Comparison of ENCODE assay signal across 1 cellular context in the genomic region with DNA sequence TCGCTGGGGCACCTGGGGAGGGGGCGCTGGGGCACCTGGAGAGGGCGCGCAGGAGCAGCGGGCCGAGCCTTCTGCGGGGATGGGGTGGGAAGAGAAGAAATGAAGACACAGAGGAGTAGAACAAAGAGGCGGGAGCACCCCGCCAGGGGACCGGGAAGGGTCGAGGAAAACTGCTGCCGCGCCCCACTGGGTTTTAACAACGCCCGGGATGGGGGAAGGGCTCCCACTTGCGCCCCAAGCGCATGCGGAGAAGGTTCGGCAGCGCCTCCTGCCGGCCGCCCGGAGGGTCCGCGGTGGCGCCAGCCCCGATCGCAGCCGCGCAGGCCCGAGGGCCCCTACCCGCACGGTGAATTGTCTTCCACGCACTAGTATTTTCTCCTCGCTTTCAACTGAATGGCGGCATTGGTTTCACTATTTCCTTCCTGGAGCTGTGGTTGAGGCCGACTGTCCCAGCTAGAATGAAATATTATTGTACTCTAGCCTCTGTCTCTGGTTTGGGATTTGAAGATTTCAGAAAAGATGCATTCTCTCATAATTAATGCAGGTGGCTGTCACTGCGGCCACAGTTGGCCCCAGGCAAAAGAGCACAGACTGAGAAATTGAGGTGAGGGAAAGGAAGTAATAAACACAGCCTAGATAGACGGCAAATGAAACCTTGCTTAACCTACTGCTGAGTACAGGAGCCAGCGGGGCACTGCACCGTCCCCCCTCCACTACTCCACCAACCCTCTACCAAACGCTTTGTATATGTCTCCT.
TF ChIP-seq lines count a peak whose summit lies in the region.

No MANE protein-coding gene starts in this region.

TF ChIP-seq in K562, 482 proteins besides CTCF, POLR2A, EP300 and RAD21 (continued from another document and continues in another):
- no peak for TF ChIP-seq POLR2H (tag; IDR thresholded peaks at IDR 0.05; ENCODE audit: low read depth)
- no peak for TF ChIP-seq CBX8 (IDR thresholded peaks at IDR 0.05; ENCODE audit: borderline replicate concordance, extremely low read depth, low read depth, low read length, poor library complexity, severe bottlenecking)
- TF ChIP-seq ZNF699 (CRISPR knock-in tag; IDR thresholded peaks at IDR 0.05; ENCODE audit: insufficient replicate concordance), result no peak
- no peak for TF ChIP-seq MITF (IDR thresholded peaks at IDR 0.05)
- TF ChIP-seq E2F5 (CRISPR knock-in tag; IDR thresholded peaks at IDR 0.05), result no peak
- TF ChIP-seq POLR2G (IDR thresholded peaks at IDR 0.05; ENCODE audit: low read depth, low read length), result peak; percentile 63
- no peak for TF ChIP-seq ZKSCAN8 (CRISPR knock-in tag; IDR thresholded peaks at IDR 0.05)
- TF ChIP-seq COPS2 (conservative IDR thresholded peaks at IDR 0.05), result no peak
- TF ChIP-seq THRAP3 (IDR thresholded peaks at IDR 0.05; ENCODE audit: borderline replicate concordance), result no peak
- TF ChIP-seq ETS2 (tag; IDR thresholded peaks at IDR 0.05; ENCODE audit: borderline replicate concordance, poor library complexity, severe bottlenecking), result no peak
- no peak for TF ChIP-seq CSDE1 (IDR thresholded peaks at IDR 0.05)
- TF ChIP-seq MTA3 (IDR thresholded peaks at IDR 0.05; ENCODE audit: borderline replicate concordance), result peak; percentile 67; the same call in 1 of the 2 replicates
- no peak for TF ChIP-seq FOXA3 (CRISPR knock-in tag; conservative IDR thresholded peaks at IDR 0.05 in 1 of 2, IDR thresholded peaks at IDR 0.05 in 1 of 2)
- no peak for TF ChIP-seq IRF2 (CRISPR knock-in tag; IDR thresholded peaks at IDR 0.05)
- TF ChIP-seq BMI1 (IDR thresholded peaks at IDR 0.05; ENCODE audit: low read length), result no peak
- TF ChIP-seq ZNF133 (CRISPR knock-in tag; IDR thresholded peaks at IDR 0.05), result no peak
- no peak for TF ChIP-seq ATF6 (CRISPR knock-in tag; IDR thresholded peaks at IDR 0.05)
- no peak for TF ChIP-seq NCOR1 (IDR thresholded peaks at IDR 0.05)
- no peak for TF ChIP-seq SP2 (IDR thresholded peaks at IDR 0.05; ENCODE audit: extremely low read depth, low read depth, low read length, poor library complexity, severe bottlenecking)
- no peak for TF ChIP-seq HDAC1 (IDR thresholded peaks at IDR 0.05)
- TF ChIP-seq E2F4 (CRISPR knock-in tag; IDR thresholded peaks at IDR 0.05; ENCODE audit: low read depth), result no peak
- TF ChIP-seq ZNF354B (CRISPR knock-in tag; IDR thresholded peaks at IDR 0.05), result no peak
- TF ChIP-seq MEF2D (tag; conservative IDR thresholded peaks at IDR 0.05; ENCODE audit: low read depth), result no peak
- TF ChIP-seq ZFP1 (CRISPR knock-in tag; IDR thresholded peaks at IDR 0.05), result no peak
- no peak for TF ChIP-seq KAT2B (IDR thresholded peaks at IDR 0.05; ENCODE audit: low read depth, low read length)
- no peak for TF ChIP-seq MAFG (tag; conservative IDR thresholded peaks at IDR 0.05)
- no peak for TF ChIP-seq ZNF347 (CRISPR knock-in tag; IDR thresholded peaks at IDR 0.05; ENCODE audit: low read depth)
- no peak for TF ChIP-seq NFIX (CRISPR knock-in tag; IDR thresholded peaks at IDR 0.05; ENCODE audit: low read depth)
- TF ChIP-seq TAF1 (IDR thresholded peaks at IDR 0.05; ENCODE audit: control insufficient read depth, extremely low read depth, insufficient read depth, low read length, severe bottlenecking), result no peak
- no peak for TF ChIP-seq HSF4 (CRISPR knock-in tag; IDR thresholded peaks at IDR 0.05; ENCODE audit: borderline replicate concordance)
- no peak for TF ChIP-seq MAFK (IDR thresholded peaks at IDR 0.05; ENCODE audit: low read length)
- no peak for TF ChIP-seq NCOA6 (IDR thresholded peaks at IDR 0.05)
- no peak for TF ChIP-seq ZEB2 (IDR thresholded peaks at IDR 0.05)
- TF ChIP-seq DMBX1 (CRISPR knock-in tag; IDR thresholded peaks at IDR 0.05; ENCODE audit: borderline replicate concordance), result no peak
- TF ChIP-seq, protein P1, sequence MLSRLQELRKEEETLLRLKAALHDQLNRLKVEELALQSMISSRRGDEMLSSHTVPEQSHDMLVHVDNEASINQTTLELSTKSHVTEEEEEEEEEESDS (CRISPR knock-in tag; IDR thresholded peaks at IDR 0.05), result no peak
- TF ChIP-seq ZFPM2 (CRISPR knock-in tag; IDR thresholded peaks at IDR 0.05), result no peak
- TF ChIP-seq ZNF644 (tag; IDR thresholded peaks at IDR 0.05; ENCODE audit: low read depth), result no peak
- TF ChIP-seq BRCA1 (IDR thresholded peaks at IDR 0.05), result no peak
- TF ChIP-seq BRCA1 (CRISPR knock-in tag; IDR thresholded peaks at IDR 0.05), result 0 out of 2 replicates have a peak, but pooled peaks have one; percentile 67
- no peak for TF ChIP-seq ZNF77 (CRISPR knock-in tag; IDR thresholded peaks at IDR 0.05)
- no peak for TF ChIP-seq IFI16 (CRISPR knock-in tag; IDR thresholded peaks at IDR 0.05)
- 0 out of 2 replicates have a peak, but pooled peaks have one; percentile 15 for TF ChIP-seq TOE1 (IDR thresholded peaks at IDR 0.05; ENCODE audit: borderline replicate concordance)
- TF ChIP-seq TOE1 (CRISPR knock-in tag; IDR thresholded peaks at IDR 0.05; ENCODE audit: borderline replicate concordance, low read depth), result no peak
- TF ChIP-seq ZNF589 (CRISPR knock-in tag; IDR thresholded peaks at IDR 0.05; ENCODE audit: low read depth), result no peak
- TF ChIP-seq ERF (CRISPR knock-in tag; IDR thresholded peaks at IDR 0.05), result no peak
- 0 out of 2 replicates have a peak, but pooled peaks have one; percentile 29 for TF ChIP-seq NR1H2 (CRISPR knock-in tag; IDR thresholded peaks at IDR 0.05)
- TF ChIP-seq AFF4 (CRISPR knock-in tag; IDR thresholded peaks at IDR 0.05), result no peak
- TF ChIP-seq MCM5 (IDR thresholded peaks at IDR 0.05; ENCODE audit: low read depth), result no peak
- TF ChIP-seq HNRNPUL1 (IDR thresholded peaks at IDR 0.05; ENCODE audit: low read length), result no peak
- no peak for TF ChIP-seq RBM15 (IDR thresholded peaks at IDR 0.05; ENCODE audit: insufficient read depth, low read length)
- no peak for TF ChIP-seq DNMT1 (IDR thresholded peaks at IDR 0.05)
- TF ChIP-seq MYNN (IDR thresholded peaks at IDR 0.05), result no peak
- no peak for TF ChIP-seq MYNN (CRISPR knock-in tag; IDR thresholded peaks at IDR 0.05)
- TF ChIP-seq, protein P2, sequence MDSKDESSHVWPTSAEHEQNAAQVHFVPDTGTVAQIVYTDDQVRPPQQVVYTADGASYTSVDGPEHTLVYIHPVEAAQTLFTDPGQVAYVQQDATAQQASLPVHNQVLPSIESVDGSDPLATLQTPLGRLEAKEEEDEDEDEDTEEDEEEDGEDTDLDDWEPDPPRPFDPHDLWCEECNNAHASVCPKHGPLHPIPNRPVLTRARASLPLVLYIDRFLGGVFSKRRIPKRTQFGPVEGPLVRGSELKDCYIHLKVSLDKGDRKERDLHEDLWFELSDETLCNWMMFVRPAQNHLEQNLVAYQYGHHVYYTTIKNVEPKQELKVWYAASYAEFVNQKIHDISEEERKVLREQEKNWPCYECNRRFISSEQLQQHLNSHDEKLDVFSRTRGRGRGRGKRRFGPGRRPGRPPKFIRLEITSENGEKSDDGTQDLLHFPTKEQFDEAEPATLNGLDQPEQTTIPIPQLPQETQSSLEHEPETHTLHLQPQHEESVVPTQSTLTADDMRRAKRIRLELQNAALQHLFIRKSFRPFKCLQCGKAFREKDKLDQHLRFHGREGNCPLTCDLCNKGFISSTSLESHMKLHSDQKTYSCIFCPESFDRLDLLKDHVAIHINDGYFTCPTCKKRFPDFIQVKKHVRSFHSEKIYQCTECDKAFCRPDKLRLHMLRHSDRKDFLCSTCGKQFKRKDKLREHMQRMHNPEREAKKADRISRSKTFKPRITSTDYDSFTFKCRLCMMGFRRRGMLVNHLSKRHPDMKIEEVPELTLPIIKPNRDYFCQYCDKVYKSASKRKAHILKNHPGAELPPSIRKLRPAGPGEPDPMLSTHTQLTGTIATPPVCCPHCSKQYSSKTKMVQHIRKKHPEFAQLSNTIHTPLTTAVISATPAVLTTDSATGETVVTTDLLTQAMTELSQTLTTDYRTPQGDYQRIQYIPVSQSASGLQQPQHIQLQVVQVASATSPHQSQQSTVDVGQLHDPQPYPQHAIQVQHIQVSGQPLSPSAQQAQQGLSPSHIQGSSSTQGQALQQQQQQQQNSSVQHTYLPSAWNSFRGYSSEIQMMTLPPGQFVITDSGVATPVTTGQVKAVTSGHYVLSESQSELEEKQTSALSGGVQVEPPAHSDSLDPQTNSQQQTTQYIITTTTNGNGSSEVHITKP (IDR thresholded peaks at IDR 0.05; ENCODE audit: partially characterized antibody), result no peak
- TF ChIP-seq YY1 (IDR thresholded peaks at IDR 0.05; ENCODE audit: borderline replicate concordance in 1 of 3, control insufficient read depth in 1 of 3, extremely low read depth in 1 of 3, insufficient read depth in 3 of 3, insufficient read length in 1 of 3, insufficient replicate concordance in 2 of 3, low read depth in 1 of 3, low read length in 2 of 3), result peak in 1 of 3 experiments; percentile 39
- TF ChIP-seq ETV6 (IDR thresholded peaks at IDR 0.05; ENCODE audit: borderline replicate concordance in 1 of 2, low read depth in 2 of 2, low read length in 1 of 2), result no peak
- no peak for TF ChIP-seq ETV6 (CRISPR knock-in tag; IDR thresholded peaks at IDR 0.05; ENCODE audit: borderline replicate concordance)
- TF ChIP-seq PHB (CRISPR knock-in tag; IDR thresholded peaks at IDR 0.05), result no peak
- TF ChIP-seq CEBPB (tag; IDR thresholded peaks at IDR 0.05), result no peak
